Comparison of ENCODE assay signal across 1 cellular context in the genomic region with DNA sequence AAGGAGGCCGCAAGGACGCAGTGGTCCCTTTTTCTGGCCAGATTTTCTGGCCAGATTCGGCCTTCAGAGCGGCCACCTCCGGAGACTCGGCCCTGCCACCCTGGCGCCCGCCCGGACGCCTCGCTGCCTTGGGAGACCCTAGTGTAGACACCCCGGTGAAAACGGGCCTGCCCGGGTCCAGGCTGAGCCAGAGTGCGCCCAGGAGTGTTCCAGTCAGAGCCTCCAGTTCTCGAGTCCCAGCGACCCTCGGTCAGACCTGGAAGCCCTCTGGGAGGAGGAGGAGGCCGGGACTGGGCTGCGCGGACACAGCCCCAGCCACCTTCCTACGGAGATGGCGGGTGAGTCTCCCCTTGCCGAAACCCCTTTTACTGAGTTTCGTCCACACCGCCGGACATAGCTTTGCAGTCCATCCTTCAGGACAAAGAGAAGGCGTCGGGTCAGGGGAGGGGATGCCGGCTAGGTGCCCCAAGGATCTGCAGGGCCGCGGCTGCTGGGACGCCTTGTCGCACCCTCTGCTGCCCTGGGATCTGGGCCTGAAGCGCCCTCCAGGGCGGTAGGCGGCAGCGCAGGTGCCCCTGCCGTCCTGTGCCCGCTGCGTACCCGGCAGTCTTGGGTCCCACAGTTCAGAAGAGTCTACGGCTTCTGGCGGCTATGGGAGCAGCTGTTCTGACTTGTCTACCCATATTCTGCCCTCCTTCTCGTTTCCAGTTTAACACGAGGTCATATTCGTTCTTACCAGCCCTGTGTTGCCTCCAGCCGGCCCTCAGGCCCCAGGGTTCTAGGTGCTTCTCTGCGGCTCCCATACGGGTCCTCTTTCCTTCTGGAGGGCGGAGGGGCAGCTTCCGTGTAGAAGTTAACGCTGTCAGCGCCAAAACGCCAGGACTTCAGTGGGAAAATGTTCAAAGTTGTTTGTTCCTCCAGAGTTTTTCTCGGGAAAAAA.
TF ChIP-seq lines count a peak whose summit lies in the region.

No MANE protein-coding gene starts in this region.

TF ChIP-seq in K562, 482 proteins besides CTCF, POLR2A, EP300 and RAD21 (continued from another document and continues in another):
- TF ChIP-seq, protein P1, sequence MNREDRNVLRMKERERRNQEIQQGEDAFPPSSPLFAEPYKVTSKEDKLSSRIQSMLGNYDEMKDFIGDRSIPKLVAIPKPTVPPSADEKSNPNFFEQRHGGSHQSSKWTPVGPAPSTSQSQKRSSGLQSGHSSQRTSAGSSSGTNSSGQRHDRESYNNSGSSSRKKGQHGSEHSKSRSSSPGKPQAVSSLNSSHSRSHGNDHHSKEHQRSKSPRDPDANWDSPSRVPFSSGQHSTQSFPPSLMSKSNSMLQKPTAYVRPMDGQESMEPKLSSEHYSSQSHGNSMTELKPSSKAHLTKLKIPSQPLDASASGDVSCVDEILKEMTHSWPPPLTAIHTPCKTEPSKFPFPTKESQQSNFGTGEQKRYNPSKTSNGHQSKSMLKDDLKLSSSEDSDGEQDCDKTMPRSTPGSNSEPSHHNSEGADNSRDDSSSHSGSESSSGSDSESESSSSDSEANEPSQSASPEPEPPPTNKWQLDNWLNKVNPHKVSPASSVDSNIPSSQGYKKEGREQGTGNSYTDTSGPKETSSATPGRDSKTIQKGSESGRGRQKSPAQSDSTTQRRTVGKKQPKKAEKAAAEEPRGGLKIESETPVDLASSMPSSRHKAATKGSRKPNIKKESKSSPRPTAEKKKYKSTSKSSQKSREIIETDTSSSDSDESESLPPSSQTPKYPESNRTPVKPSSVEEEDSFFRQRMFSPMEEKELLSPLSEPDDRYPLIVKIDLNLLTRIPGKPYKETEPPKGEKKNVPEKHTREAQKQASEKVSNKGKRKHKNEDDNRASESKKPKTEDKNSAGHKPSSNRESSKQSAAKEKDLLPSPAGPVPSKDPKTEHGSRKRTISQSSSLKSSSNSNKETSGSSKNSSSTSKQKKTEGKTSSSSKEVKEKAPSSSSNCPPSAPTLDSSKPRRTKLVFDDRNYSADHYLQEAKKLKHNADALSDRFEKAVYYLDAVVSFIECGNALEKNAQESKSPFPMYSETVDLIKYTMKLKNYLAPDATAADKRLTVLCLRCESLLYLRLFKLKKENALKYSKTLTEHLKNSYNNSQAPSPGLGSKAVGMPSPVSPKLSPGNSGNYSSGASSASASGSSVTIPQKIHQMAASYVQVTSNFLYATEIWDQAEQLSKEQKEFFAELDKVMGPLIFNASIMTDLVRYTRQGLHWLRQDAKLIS (CRISPR knock-in tag; IDR thresholded peaks at IDR 0.05) = 0 out of 2 replicates have a peak, but pooled peaks have one; percentile 34
- TF ChIP-seq ZNF592 (IDR thresholded peaks at IDR 0.05) (0 out of 2 replicates have a peak, but pooled peaks have one; percentile 45), BDP1 (IDR thresholded peaks at IDR 0.05; ENCODE audit: insufficient read depth, insufficient read length) (no peak), TBP (optimal IDR thresholded peaks at IDR 0.05; ENCODE audit: low read depth, low read length) (peak; percentile 8), PTRF (tag; IDR thresholded peaks at IDR 0.05) (no peak), RFX5 (IDR thresholded peaks at IDR 0.05; ENCODE audit: low read depth, low read length) (no peak), MAFF (IDR thresholded peaks at IDR 0.05; ENCODE audit: low read length) (no peak), CTBP1 (IDR thresholded peaks at IDR 0.05; ENCODE audit: borderline replicate concordance) (0 out of 2 replicates have a peak, but pooled peaks have one; percentile 48), SRSF7 (optimal IDR thresholded peaks at IDR 0.05; ENCODE audit: low read depth, low read length) (no peak), PPARD (CRISPR knock-in tag; IDR thresholded peaks at IDR 0.05) (no peak), MAFG (tag; conservative IDR thresholded peaks at IDR 0.05) (no peak), HDAC1 (IDR thresholded peaks at IDR 0.05) (peak in 1 of 2 experiments; percentile 44; a peak in 1 of 4 replicates), POLR2G (IDR thresholded peaks at IDR 0.05; ENCODE audit: low read depth, low read length) (peak; percentile 51; the same call in 1 of the 2 replicates), NEUROD1 (IDR thresholded peaks at IDR 0.05; ENCODE audit: borderline replicate concordance, low read depth, low read length, partially characterized antibody) (no peak), NRF1 (conservative IDR thresholded peaks at IDR 0.05 in 1 of 2, IDR thresholded peaks at IDR 0.05 in 1 of 2) (peak; percentile 19 to 25; a peak in 2 of 4 replicates), CREB3 (tag; conservative IDR thresholded peaks at IDR 0.05; ENCODE audit: low read depth) (no peak), ZC3H8 (IDR thresholded peaks at IDR 0.05) (no peak), UBTF (IDR thresholded peaks at IDR 0.05; ENCODE audit: borderline replicate concordance in 1 of 2, low read depth in 2 of 2, low read length in 2 of 2) (0 out of 4 replicates have a peak, but pooled peaks of 1 of the 2 experiments have one; percentile 42), DPF2 (IDR thresholded peaks at IDR 0.05) (no peak), TAF1 (IDR thresholded peaks at IDR 0.05; ENCODE audit: control insufficient read depth, extremely low read depth, insufficient read depth, low read length, severe bottlenecking) (peak; percentile 52), ZKSCAN1 (IDR thresholded peaks at IDR 0.05; ENCODE audit: low read depth, low read length) (no peak), ARHGAP35 (IDR thresholded peaks at IDR 0.05; ENCODE audit: partially characterized antibody) (no peak), CREB3L1 (IDR thresholded peaks at IDR 0.05; ENCODE audit: borderline replicate concordance, low read depth) (peak; percentile 80; the same call in 1 of the 2 replicates)
- TF ChIP-seq, protein P2, sequence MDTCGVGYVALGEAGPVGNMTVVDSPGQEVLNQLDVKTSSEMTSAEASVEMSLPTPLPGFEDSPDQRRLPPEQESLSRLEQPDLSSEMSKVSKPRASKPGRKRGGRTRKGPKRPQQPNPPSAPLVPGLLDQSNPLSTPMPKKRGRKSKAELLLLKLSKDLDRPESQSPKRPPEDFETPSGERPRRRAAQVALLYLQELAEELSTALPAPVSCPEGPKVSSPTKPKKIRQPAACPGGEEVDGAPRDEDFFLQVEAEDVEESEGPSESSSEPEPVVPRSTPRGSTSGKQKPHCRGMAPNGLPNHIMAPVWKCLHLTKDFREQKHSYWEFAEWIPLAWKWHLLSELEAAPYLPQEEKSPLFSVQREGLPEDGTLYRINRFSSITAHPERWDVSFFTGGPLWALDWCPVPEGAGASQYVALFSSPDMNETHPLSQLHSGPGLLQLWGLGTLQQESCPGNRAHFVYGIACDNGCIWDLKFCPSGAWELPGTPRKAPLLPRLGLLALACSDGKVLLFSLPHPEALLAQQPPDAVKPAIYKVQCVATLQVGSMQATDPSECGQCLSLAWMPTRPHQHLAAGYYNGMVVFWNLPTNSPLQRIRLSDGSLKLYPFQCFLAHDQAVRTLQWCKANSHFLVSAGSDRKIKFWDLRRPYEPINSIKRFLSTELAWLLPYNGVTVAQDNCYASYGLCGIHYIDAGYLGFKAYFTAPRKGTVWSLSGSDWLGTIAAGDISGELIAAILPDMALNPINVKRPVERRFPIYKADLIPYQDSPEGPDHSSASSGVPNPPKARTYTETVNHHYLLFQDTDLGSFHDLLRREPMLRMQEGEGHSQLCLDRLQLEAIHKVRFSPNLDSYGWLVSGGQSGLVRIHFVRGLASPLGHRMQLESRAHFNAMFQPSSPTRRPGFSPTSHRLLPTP (IDR thresholded peaks at IDR 0.05; ENCODE audit: borderline replicate concordance, extremely low read depth, insufficient read length) = no peak
- TF ChIP-seq, protein P3, sequence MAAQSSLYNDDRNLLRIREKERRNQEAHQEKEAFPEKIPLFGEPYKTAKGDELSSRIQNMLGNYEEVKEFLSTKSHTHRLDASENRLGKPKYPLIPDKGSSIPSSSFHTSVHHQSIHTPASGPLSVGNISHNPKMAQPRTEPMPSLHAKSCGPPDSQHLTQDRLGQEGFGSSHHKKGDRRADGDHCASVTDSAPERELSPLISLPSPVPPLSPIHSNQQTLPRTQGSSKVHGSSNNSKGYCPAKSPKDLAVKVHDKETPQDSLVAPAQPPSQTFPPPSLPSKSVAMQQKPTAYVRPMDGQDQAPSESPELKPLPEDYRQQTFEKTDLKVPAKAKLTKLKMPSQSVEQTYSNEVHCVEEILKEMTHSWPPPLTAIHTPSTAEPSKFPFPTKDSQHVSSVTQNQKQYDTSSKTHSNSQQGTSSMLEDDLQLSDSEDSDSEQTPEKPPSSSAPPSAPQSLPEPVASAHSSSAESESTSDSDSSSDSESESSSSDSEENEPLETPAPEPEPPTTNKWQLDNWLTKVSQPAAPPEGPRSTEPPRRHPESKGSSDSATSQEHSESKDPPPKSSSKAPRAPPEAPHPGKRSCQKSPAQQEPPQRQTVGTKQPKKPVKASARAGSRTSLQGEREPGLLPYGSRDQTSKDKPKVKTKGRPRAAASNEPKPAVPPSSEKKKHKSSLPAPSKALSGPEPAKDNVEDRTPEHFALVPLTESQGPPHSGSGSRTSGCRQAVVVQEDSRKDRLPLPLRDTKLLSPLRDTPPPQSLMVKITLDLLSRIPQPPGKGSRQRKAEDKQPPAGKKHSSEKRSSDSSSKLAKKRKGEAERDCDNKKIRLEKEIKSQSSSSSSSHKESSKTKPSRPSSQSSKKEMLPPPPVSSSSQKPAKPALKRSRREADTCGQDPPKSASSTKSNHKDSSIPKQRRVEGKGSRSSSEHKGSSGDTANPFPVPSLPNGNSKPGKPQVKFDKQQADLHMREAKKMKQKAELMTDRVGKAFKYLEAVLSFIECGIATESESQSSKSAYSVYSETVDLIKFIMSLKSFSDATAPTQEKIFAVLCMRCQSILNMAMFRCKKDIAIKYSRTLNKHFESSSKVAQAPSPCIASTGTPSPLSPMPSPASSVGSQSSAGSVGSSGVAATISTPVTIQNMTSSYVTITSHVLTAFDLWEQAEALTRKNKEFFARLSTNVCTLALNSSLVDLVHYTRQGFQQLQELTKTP (IDR thresholded peaks at IDR 0.05; ENCODE audit: low read depth in 1 of 2, partially characterized antibody in 2 of 2) = no peak
- TF ChIP-seq, protein P4, sequence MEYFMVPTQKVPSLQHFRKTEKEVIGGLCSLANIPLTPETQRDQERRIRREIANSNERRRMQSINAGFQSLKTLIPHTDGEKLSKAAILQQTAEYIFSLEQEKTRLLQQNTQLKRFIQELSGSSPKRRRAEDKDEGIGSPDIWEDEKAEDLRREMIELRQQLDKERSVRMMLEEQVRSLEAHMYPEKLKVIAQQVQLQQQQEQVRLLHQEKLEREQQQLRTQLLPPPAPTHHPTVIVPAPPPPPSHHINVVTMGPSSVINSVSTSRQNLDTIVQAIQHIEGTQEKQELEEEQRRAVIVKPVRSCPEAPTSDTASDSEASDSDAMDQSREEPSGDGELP (CRISPR knock-in tag; IDR thresholded peaks at IDR 0.05; ENCODE audit: borderline replicate concordance) = peak; percentile 22; the same call in 1 of the 2 replicates
